ENCODE assay signal across 23 cellular contexts in the genomic region with DNA sequence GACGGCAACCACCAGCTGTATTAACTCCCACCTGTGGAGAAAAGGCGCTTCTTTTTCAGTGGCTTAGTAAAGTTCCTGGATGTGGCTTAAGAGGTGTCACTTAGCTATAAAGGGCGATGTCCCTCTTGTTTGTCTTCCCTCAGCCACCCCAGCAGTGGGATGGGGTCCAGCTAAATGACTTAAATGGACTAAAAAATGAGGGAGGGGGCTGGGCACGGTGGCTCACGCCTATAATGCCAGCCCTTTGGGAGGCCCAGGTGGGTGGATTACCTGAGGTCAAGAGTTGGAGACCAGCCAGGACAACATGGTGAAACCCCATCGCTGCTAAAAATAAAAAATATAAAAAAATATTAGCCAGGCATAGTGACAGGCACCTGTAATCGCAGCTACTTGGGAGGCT.
"Had no signal": no experiment of that assay in that cellular context is flagged by ENCODE, and none has a peak within 500 bp of the region (broad histone marks: within the 10 kb centered on the region; RNA-seq: fewer than 3 reads in every experiment).

No MANE protein-coding gene starts in this region.

- H3K9me3 Mint-ChIP-seq: dendritic cell treated with granulocyte-macrophage colony-stimulating factor and Interleukin-4, amounts not matched to agents 40 ng/mL and 50 ng/mL, for 4 days; endodermal cell had no signal

- H3K4me3 ChIP-seq: colonic mucosa, coronary artery, dorsolateral prefrontal cortex, esophagus muscularis mucosa, esophagus squamous epithelium, gastrocnemius medialis, gastroesophageal sphincter, heart left ventricle, heart right ventricle had no signal

- H3K27ac Mint-ChIP-seq: dendritic cell treated with granulocyte-macrophage colony-stimulating factor and Interleukin-4, amounts not matched to agents 40 ng/mL and 50 ng/mL, for 4 days; effector memory CD8-positive, alpha-beta T cell; endodermal cell had no signal

- H3K4me3 Mint-ChIP-seq: dendritic cell treated with granulocyte-macrophage colony-stimulating factor and Interleukin-4, amounts not matched to agents 40 ng/mL and 50 ng/mL, for 4 days; effector memory CD8-positive, alpha-beta T cell; endodermal cell had no signal

- H3K27ac ChIP-seq: colonic mucosa, coronary artery, dorsolateral prefrontal cortex, epithelial cell of prostate, esophagus muscularis mucosa, esophagus squamous epithelium, foreskin keratinocyte, gastrocnemius medialis, gastroesophageal sphincter, heart left ventricle, heart right ventricle had no signal

- H3K27me3 ChIP-seq: colonic mucosa, esophagus muscularis mucosa, esophagus squamous epithelium, foreskin keratinocyte, gastrocnemius medialis had no signal

- H3K9me3 ChIP-seq: colonic mucosa, esophagus muscularis mucosa, esophagus squamous epithelium, gastrocnemius medialis, gastroesophageal sphincter, heart left ventricle had no signal

- H3K4me1 ChIP-seq: colonic mucosa, esophagus muscularis mucosa, esophagus squamous epithelium, foreskin keratinocyte, gastrocnemius medialis, gastroesophageal sphincter, heart left ventricle, heart right ventricle had no signal

- H3K36me3 ChIP-seq: colonic mucosa, esophagus muscularis mucosa, esophagus squamous epithelium, gastrocnemius medialis, gastroesophageal sphincter, heart left ventricle, heart right ventricle had no signal

- ATAC-seq: effector memory CD8-positive, alpha-beta T cell; esophagus mucosa; foreskin keratinocyte; gastrocnemius medialis; gastroesophageal sphincter; heart left ventricle; heart right ventricle had no signal

- H3K4me1 Mint-ChIP-seq: endodermal cell had no signal

- DNase-seq: colonic mucosa; cortex of kidney; dermis blood vessel endothelial cell; dorsolateral prefrontal cortex; effector CD4-positive, alpha-beta T cell; effector CD8-positive, alpha-beta T cell; effector memory CD8-positive, alpha-beta T cell; endodermal cell; erythroblast; esophagus squamous epithelium; foreskin fibroblast; foreskin keratinocyte; foreskin melanocyte; gastrocnemius medialis; glutamatergic neuron; heart left ventricle; heart right ventricle had no signal

- H3K27me3 Mint-ChIP-seq: dendritic cell treated with granulocyte-macrophage colony-stimulating factor and Interleukin-4, amounts not matched to agents 40 ng/mL and 50 ng/mL, for 4 days; effector memory CD8-positive, alpha-beta T cell had no signal
